ENCODE assay signal across 1 cellular context in genomic region chr1:68291763-68292384, GRCh38.
TF ChIP-seq lines count a peak whose summit lies in the region.

No MANE protein-coding gene starts in this region.

TF ChIP-seq in K562, 482 proteins besides CTCF, POLR2A, EP300 and RAD21 (continued from another document and continues in another):
- TF ChIP-seq BRCA1 (IDR thresholded peaks at IDR 0.05) (no peak), BRCA1 (CRISPR knock-in tag; IDR thresholded peaks at IDR 0.05) (no peak), GATAD2A (IDR thresholded peaks at IDR 0.05) (no peak), PPARD (CRISPR knock-in tag; IDR thresholded peaks at IDR 0.05) (no peak), HLTF (IDR thresholded peaks at IDR 0.05) (no peak), PTTG1 (tag; IDR thresholded peaks at IDR 0.05; ENCODE audit: low read depth) (no peak), ZNF655 (CRISPR knock-in tag; IDR thresholded peaks at IDR 0.05) (no peak), GTF2A2 (tag; IDR thresholded peaks at IDR 0.05) (no peak), HNRNPK (IDR thresholded peaks at IDR 0.05; ENCODE audit: low read depth, low read length, poor library complexity, severe bottlenecking) (no peak), THRB (CRISPR knock-in tag; conservative IDR thresholded peaks at IDR 0.05) (no peak), MAFF (IDR thresholded peaks at IDR 0.05; ENCODE audit: low read length) (peak; percentile 94), ZBTB26 (CRISPR knock-in tag; IDR thresholded peaks at IDR 0.05) (no peak), ZNF316 (IDR thresholded peaks at IDR 0.05) (peak; percentile 98), GABPA (tag; conservative IDR thresholded peaks at IDR 0.05; ENCODE audit: low read depth) (no peak), ZNF274 (IDR thresholded peaks at IDR 0.05; ENCODE audit: borderline replicate concordance, low read depth, low read length) (no peak), KLF16 (IDR thresholded peaks at IDR 0.05) (peak; percentile 79), ARHGAP35 (IDR thresholded peaks at IDR 0.05; ENCODE audit: partially characterized antibody) (no peak), SRSF9 (IDR thresholded peaks at IDR 0.05; ENCODE audit: borderline replicate concordance, low read depth, low read length) (no peak), NFRKB (IDR thresholded peaks at IDR 0.05; ENCODE audit: low read depth) (no peak), ELF2 (CRISPR knock-in tag; IDR thresholded peaks at IDR 0.05) (no peak), ZNF707 (CRISPR knock-in tag; conservative IDR thresholded peaks at IDR 0.05) (no peak), ZNF165 (CRISPR knock-in tag; IDR thresholded peaks at IDR 0.05; ENCODE audit: borderline replicate concordance) (no peak), ETV1 (tag; conservative IDR thresholded peaks at IDR 0.05; ENCODE audit: low read depth) (no peak), NBN (IDR thresholded peaks at IDR 0.05; ENCODE audit: low read depth) (no peak), SLC30A9 (CRISPR knock-in tag; IDR thresholded peaks at IDR 0.05) (no peak), ZNF263 (CRISPR knock-in tag; IDR thresholded peaks at IDR 0.05; ENCODE audit: borderline replicate concordance) (no peak), NELFE (IDR thresholded peaks at IDR 0.05; ENCODE audit: insufficient read depth, insufficient read length) (no peak), NFE2L1 (tag; IDR thresholded peaks at IDR 0.05; ENCODE audit: borderline replicate concordance, low read depth) (no peak), PTBP1 (IDR thresholded peaks at IDR 0.05; ENCODE audit: low read depth, low read length) (no peak), CCNT2 (IDR thresholded peaks at IDR 0.05; ENCODE audit: borderline replicate concordance, extremely low read depth, insufficient read length, low read depth, low read length) (no peak), ETS1 (conservative IDR thresholded peaks at IDR 0.05; ENCODE audit: control insufficient read depth, low read depth, low read length) (no peak), EZH2 (IDR thresholded peaks at IDR 0.05; ENCODE audit: borderline replicate concordance, low read depth, low read length) (no peak), THRAP3 (IDR thresholded peaks at IDR 0.05; ENCODE audit: borderline replicate concordance) (no peak), TEAD4 (IDR thresholded peaks at IDR 0.05; ENCODE audit: low read length) (peak; percentile 86), TEAD4 (CRISPR knock-in tag; IDR thresholded peaks at IDR 0.05; ENCODE audit: borderline replicate concordance) (no peak), SREBF1 (IDR thresholded peaks at IDR 0.05; ENCODE audit: borderline replicate concordance, low read depth, low read length) (no peak), DACH1 (IDR thresholded peaks at IDR 0.05; ENCODE audit: partially characterized antibody) (no peak), POLR2AphosphoS5 (IDR thresholded peaks at IDR 0.05; ENCODE audit: control insufficient read depth, insufficient read depth, low read depth, low read length) (peak; percentile 43; the same call in 1 of the 2 replicates), RNF2 (IDR thresholded peaks at IDR 0.05) (no peak), FOS (IDR thresholded peaks at IDR 0.05; ENCODE audit: extremely low read depth, insufficient read length) (no peak), NCOA4 (IDR thresholded peaks at IDR 0.05; ENCODE audit: partially characterized antibody) (no peak), SUPT5H (IDR thresholded peaks at IDR 0.05) (no peak), ZFX (CRISPR knock-in tag; IDR thresholded peaks at IDR 0.05) (no peak), BRD9 (IDR thresholded peaks at IDR 0.05; ENCODE audit: low read depth, partially characterized antibody) (no peak), MTA2 (IDR thresholded peaks at IDR 0.05; ENCODE audit: low read depth) (peak; percentile 73), HMG20A (CRISPR knock-in tag; conservative IDR thresholded peaks at IDR 0.05) (no peak), ESRRA (IDR thresholded peaks at IDR 0.05; ENCODE audit: borderline replicate concordance, low read depth) (no peak), HSF4 (CRISPR knock-in tag; IDR thresholded peaks at IDR 0.05; ENCODE audit: borderline replicate concordance) (no peak), NONO (IDR thresholded peaks at IDR 0.05; ENCODE audit: low read depth in 2 of 2, low read length in 1 of 2) (no peak), ZNF668 (CRISPR knock-in tag; IDR thresholded peaks at IDR 0.05) (no peak), UBTF (IDR thresholded peaks at IDR 0.05; ENCODE audit: borderline replicate concordance in 1 of 2, low read depth in 2 of 2, low read length in 2 of 2) (no peak), MXD1 (CRISPR knock-in tag; IDR thresholded peaks at IDR 0.05; ENCODE audit: borderline replicate concordance, poor library complexity, severe bottlenecking) (no peak), GATA2 (CRISPR knock-in tag; IDR thresholded peaks at IDR 0.05) (0 out of 2 replicates have a peak, but pooled peaks have one; percentile 51), GTF2E2 (tag; IDR thresholded peaks at IDR 0.05) (no peak), DNMT1 (IDR thresholded peaks at IDR 0.05) (no peak), GABPB2 (CRISPR knock-in tag; conservative IDR thresholded peaks at IDR 0.05) (no peak), MYC (IDR thresholded peaks at IDR 0.05; ENCODE audit: low read depth, low read length) (no peak), MYC (CRISPR knock-in tag; IDR thresholded peaks at IDR 0.05; ENCODE audit: borderline replicate concordance, low read depth) (no peak), MAFG (tag; conservative IDR thresholded peaks at IDR 0.05) (peak; percentile 98), ASH1L (IDR thresholded peaks at IDR 0.05; ENCODE audit: borderline replicate concordance, low read depth, partially characterized antibody) (no peak), TBP (optimal IDR thresholded peaks at IDR 0.05; ENCODE audit: low read depth, low read length) (no peak)
- TF ChIP-seq, protein P1, sequence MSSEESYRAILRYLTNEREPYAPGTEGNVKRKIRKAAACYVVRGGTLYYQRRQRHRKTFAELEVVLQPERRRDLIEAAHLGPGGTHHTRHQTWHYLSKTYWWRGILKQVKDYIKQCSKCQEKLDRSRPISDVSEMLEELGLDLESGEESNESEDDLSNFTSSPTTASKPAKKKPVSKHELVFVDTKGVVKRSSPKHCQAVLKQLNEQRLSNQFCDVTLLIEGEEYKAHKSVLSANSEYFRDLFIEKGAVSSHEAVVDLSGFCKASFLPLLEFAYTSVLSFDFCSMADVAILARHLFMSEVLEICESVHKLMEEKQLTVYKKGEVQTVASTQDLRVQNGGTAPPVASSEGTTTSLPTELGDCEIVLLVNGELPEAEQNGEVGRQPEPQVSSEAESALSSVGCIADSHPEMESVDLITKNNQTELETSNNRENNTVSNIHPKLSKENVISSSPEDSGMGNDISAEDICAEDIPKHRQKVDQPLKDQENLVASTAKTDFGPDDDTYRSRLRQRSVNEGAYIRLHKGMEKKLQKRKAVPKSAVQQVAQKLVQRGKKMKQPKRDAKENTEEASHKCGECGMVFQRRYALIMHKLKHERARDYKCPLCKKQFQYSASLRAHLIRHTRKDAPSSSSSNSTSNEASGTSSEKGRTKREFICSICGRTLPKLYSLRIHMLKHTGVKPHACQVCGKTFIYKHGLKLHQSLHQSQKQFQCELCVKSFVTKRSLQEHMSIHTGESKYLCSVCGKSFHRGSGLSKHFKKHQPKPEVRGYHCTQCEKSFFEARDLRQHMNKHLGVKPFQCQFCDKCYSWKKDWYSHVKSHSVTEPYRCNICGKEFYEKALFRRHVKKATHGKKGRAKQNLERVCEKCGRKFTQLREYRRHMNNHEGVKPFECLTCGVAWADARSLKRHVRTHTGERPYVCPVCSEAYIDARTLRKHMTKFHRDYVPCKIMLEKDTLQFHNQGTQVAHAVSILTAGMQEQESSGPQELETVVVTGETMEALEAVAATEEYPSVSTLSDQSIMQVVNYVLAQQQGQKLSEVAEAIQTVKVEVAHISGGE (CRISPR knock-in tag; IDR thresholded peaks at IDR 0.05) = no peak
- TF ChIP-seq, protein P2, sequence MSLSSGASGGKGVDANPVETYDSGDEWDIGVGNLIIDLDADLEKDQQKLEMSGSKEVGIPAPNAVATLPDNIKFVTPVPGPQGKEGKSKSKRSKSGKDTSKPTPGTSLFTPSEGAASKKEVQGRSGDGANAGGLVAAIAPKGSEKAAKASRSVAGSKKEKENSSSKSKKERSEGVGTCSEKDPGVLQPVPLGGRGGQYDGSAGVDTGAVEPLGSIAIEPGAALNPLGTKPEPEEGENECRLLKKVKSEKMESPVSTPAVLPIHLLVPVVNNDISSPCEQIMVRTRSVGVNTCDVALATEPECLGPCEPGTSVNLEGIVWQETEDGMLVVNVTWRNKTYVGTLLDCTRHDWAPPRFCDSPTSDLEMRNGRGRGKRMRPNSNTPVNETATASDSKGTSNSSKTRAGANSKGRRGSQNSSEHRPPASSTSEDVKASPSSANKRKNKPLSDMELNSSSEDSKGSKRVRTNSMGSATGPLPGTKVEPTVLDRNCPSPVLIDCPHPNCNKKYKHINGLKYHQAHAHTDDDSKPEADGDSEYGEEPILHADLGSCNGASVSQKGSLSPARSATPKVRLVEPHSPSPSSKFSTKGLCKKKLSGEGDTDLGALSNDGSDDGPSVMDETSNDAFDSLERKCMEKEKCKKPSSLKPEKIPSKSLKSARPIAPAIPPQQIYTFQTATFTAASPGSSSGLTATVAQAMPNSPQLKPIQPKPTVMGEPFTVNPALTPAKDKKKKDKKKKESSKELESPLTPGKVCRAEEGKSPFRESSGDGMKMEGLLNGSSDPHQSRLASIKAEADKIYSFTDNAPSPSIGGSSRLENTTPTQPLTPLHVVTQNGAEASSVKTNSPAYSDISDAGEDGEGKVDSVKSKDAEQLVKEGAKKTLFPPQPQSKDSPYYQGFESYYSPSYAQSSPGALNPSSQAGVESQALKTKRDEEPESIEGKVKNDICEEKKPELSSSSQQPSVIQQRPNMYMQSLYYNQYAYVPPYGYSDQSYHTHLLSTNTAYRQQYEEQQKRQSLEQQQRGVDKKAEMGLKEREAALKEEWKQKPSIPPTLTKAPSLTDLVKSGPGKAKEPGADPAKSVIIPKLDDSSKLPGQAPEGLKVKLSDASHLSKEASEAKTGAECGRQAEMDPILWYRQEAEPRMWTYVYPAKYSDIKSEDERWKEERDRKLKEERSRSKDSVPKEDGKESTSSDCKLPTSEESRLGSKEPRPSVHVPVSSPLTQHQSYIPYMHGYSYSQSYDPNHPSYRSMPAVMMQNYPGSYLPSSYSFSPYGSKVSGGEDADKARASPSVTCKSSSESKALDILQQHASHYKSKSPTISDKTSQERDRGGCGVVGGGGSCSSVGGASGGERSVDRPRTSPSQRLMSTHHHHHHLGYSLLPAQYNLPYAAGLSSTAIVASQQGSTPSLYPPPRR (CRISPR knock-in tag; IDR thresholded peaks at IDR 0.05; ENCODE audit: borderline replicate concordance) = no peak
